In genomic region chr11:65013692-65014145, GRCh38 we compare ENCODE assay signal across 1 cellular context.
TF ChIP-seq lines count a peak whose summit lies in the region.

No MANE protein-coding gene starts in this region.

TF ChIP-seq in GM12878, 131 proteins besides CTCF, POLR2A, EP300 and RAD21 (continued from another document):
- TF ChIP-seq EED (IDR thresholded peaks at IDR 0.05; ENCODE audit: low read depth): no peak
- TF ChIP-seq TCF3 (IDR thresholded peaks at IDR 0.05; ENCODE audit: borderline replicate concordance, insufficient read depth, low read depth, low read length): peak; percentile 92; the same call in 1 of the 2 replicates
- TF ChIP-seq KAT2A (conservative IDR thresholded peaks at IDR 0.05; ENCODE audit: control insufficient read depth, low read depth, low read length): no peak
- peak; percentile 33 for TF ChIP-seq LARP7 (IDR thresholded peaks at IDR 0.05)
- peak; percentile 74 for TF ChIP-seq MEF2B (IDR thresholded peaks at IDR 0.05; ENCODE audit: partially characterized antibody, poor library complexity, severe bottlenecking)
- TF ChIP-seq JUND (IDR thresholded peaks at IDR 0.05; ENCODE audit: low read depth, low read length): no peak
- TF ChIP-seq, protein P1, sequence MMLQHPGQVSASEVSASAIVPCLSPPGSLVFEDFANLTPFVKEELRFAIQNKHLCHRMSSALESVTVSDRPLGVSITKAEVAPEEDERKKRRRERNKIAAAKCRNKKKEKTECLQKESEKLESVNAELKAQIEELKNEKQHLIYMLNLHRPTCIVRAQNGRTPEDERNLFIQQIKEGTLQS (IDR thresholded peaks at IDR 0.05; ENCODE audit: borderline replicate concordance, extremely low read depth, low read depth, low read length): peak; percentile 89; the same call in 1 of the 2 replicates
- TF ChIP-seq, protein P2, sequence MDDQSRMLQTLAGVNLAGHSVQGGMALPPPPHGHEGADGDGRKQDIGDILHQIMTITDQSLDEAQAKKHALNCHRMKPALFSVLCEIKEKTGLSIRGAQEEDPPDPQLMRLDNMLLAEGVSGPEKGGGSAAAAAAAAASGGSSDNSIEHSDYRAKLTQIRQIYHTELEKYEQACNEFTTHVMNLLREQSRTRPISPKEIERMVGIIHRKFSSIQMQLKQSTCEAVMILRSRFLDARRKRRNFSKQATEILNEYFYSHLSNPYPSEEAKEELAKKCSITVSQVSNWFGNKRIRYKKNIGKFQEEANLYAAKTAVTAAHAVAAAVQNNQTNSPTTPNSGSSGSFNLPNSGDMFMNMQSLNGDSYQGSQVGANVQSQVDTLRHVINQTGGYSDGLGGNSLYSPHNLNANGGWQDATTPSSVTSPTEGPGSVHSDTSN (IDR thresholded peaks at IDR 0.05; ENCODE audit: insufficient replicate concordance, low read depth, low read length): no peak
- TF ChIP-seq ZNF274 (IDR thresholded peaks at IDR 0.05; ENCODE audit: insufficient read depth, insufficient read length): no peak
- no peak for TF ChIP-seq IRF5 (IDR thresholded peaks at IDR 0.05; ENCODE audit: borderline replicate concordance)
- 0 out of 2 replicates have a peak, but pooled peaks have one; percentile 34 for TF ChIP-seq SPI1 (IDR thresholded peaks at IDR 0.05; ENCODE audit: borderline replicate concordance, insufficient read depth, low read depth, low read length)
- no peak for TF ChIP-seq YBX1 (IDR thresholded peaks at IDR 0.05)
- 0 out of 2 replicates have a peak, but pooled peaks have one; percentile 63 for TF ChIP-seq TCF12 (IDR thresholded peaks at IDR 0.05; ENCODE audit: low read depth, low read length)
- TF ChIP-seq MAX (IDR thresholded peaks at IDR 0.05; ENCODE audit: low read depth, low read length): peak; percentile 96
- TF ChIP-seq HDAC6 (IDR thresholded peaks at IDR 0.05; ENCODE audit: unreplicated experiment): no peak
- TF ChIP-seq EGR1 (IDR thresholded peaks at IDR 0.05; ENCODE audit: borderline replicate concordance in 1 of 2, low read depth in 2 of 2, low read length in 2 of 2): no peak
- TF ChIP-seq MTA2 (IDR thresholded peaks at IDR 0.05; ENCODE audit: low read depth): 0 out of 2 replicates have a peak, but pooled peaks have one; percentile 40
- TF ChIP-seq, protein P3, sequence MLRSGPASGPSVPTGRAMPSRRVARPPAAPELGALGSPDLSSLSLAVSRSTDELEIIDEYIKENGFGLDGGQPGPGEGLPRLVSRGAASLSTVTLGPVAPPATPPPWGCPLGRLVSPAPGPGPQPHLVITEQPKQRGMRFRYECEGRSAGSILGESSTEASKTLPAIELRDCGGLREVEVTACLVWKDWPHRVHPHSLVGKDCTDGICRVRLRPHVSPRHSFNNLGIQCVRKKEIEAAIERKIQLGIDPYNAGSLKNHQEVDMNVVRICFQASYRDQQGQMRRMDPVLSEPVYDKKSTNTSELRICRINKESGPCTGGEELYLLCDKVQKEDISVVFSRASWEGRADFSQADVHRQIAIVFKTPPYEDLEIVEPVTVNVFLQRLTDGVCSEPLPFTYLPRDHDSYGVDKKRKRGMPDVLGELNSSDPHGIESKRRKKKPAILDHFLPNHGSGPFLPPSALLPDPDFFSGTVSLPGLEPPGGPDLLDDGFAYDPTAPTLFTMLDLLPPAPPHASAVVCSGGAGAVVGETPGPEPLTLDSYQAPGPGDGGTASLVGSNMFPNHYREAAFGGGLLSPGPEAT (IDR thresholded peaks at IDR 0.05; ENCODE audit: low read depth): peak; percentile 58; the same call in 1 of the 2 replicates
- 0 out of 2 replicates have a peak, but pooled peaks have one; percentile 3 for TF ChIP-seq SMC3 (IDR thresholded peaks at IDR 0.05; ENCODE audit: borderline replicate concordance, low read length)
- no peak for TF ChIP-seq CREB1 (IDR thresholded peaks at IDR 0.05; ENCODE audit: low read depth)
- TF ChIP-seq, protein P4, sequence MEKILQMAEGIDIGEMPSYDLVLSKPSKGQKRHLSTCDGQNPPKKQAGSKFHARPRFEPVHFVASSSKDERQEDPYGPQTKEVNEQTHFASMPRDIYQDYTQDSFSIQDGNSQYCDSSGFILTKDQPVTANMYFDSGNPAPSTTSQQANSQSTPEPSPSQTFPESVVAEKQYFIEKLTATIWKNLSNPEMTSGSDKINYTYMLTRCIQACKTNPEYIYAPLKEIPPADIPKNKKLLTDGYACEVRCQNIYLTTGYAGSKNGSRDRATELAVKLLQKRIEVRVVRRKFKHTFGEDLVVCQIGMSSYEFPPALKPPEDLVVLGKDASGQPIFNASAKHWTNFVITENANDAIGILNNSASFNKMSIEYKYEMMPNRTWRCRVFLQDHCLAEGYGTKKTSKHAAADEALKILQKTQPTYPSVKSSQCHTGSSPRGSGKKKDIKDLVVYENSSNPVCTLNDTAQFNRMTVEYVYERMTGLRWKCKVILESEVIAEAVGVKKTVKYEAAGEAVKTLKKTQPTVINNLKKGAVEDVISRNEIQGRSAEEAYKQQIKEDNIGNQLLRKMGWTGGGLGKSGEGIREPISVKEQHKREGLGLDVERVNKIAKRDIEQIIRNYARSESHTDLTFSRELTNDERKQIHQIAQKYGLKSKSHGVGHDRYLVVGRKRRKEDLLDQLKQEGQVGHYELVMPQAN (conservative IDR thresholded peaks at IDR 0.05): peak; percentile 44; the same call in 1 of the 2 replicates
- TF ChIP-seq NR2C1 (IDR thresholded peaks at IDR 0.05): 0 out of 2 replicates have a peak, but pooled peaks have one; percentile 20
- peak; percentile 25 for TF ChIP-seq BCL3 (IDR thresholded peaks at IDR 0.05; ENCODE audit: borderline replicate concordance, insufficient read depth, low read depth, low read length, poor library complexity, severe bottlenecking)
- TF ChIP-seq TBL1XR1 (IDR thresholded peaks at IDR 0.05; ENCODE audit: low read depth, low read length): no peak
- TF ChIP-seq HDGF (IDR thresholded peaks at IDR 0.05): peak; percentile 57; the same call in 1 of the 2 replicates
- peak; percentile 94 for TF ChIP-seq NBN (IDR thresholded peaks at IDR 0.05)
- TF ChIP-seq CHD2 (IDR thresholded peaks at IDR 0.05; ENCODE audit: borderline replicate concordance, low read depth, low read length): peak; percentile 16; the same call in 1 of the 2 replicates
